11 cellular contexts compared by ENCODE assay signal in the genomic region with DNA sequence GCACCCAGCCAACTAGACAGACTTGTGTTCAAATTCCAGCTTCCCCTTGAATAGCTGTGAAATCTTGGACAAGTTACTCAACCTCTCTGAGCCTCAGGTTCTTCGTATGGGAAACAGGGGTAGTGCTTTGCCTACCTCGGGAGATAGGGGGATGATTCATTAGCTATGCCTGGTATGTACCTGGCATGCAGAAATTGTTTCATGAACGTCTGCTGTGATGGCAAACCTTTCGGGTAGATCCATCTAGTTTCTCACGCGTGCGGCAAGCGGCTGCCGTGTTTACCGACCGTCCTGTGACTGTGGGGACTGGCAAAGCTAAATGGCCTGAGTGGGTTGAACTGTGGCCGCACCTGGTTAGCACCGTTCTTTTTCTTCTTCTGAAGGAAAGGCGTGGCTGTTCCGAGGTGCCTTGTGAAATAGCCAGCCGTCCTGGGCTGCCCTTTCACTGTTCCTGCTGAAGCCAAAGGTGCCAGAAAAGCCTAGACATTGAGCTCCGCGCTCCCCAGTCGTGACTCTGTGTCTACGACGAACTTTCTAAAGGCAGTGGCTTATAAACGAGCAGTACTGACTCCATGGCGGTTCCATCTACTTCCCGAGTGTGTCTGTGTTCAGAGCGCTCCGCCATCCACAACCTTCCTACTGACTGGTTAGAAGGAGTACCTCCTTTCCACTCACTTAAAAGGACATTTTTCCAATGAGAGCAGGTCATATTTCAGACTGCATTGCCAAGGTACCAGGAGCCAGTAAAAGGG. TPM values are rescaled to one million over a fixed set of nuclear protein-coding genes. Genes with fewer than 3 reads are reported as not detected.
DNase-seq lines count a peak whose midpoint lies in the region; ATAC-seq, FAIRE-seq and TF ChIP-seq lines count a peak whose summit lies in the region.
"Had no signal": no experiment of that assay in that cellular context is flagged by ENCODE, and none has a peak within 500 bp of the region (broad histone marks: within the 10 kb centered on the region; RNA-seq: fewer than 3 reads in every experiment).

No MANE protein-coding gene starts in this region.

- no peaks in the 10 kb centered on the region; a peak in 2 of 5 replicates for H3K27me3 ChIP-seq in HepG2 (ENCODE audit: control insufficient read depth in 1 of 2, insufficient read depth in 2 of 2, low read length in 2 of 2)
- H3K27me3 ChIP-seq in right lobe of liver: no peaks in the 10 kb centered on the region
- no peaks in the 10 kb centered on the region for H3K27me3 ChIP-seq in fibroblast of lung (ENCODE audit: control insufficient read depth, insufficient read depth, low read length)
- no peaks in the 10 kb centered on the region for H3K27me3 ChIP-seq in trophoblast cell (ENCODE audit: insufficient read depth, low read length)
- H3K27me3 ChIP-seq in right cardiac atrium (ENCODE audit: control insufficient read depth, insufficient read depth): no peaks in the 10 kb centered on the region
- H3K27me3 ChIP-seq in BE2C: no peaks in the 10 kb centered on the region

- H2AFZ ChIP-seq in HepG2 (ENCODE audit: low read length) (no peak overlapping the region), fibroblast of lung (ENCODE audit: low read length) (peak overlapping the region; percentile 31), trophoblast cell (ENCODE audit: insufficient read depth, low read length, poor library complexity) (no peak overlapping the region)

- peak overlapping the region; percentile 29 for H2AK5ac ChIP-seq in trophoblast cell (ENCODE audit: low read length)

- no peak overlapping the region for H4K8ac ChIP-seq in trophoblast cell (ENCODE audit: low read depth, low read length)

- intact Hi-C loops in HepG2 (cut with micrococcal nuclease; ENCODE audit: unreplicated experiment) (no loop called here), right lobe of liver (cut with DNase I) (no loop called here), right cardiac atrium (cut with DNase I) (no loop called here)

- no peak for TF ChIP-seq RAD21 in HepG2 (CRISPR knock-in tag; IDR thresholded peaks at IDR 0.05)

- no peak for ATAC-seq in HepG2
- ATAC-seq in right lobe of liver: no peak
- no peak for ATAC-seq in right cardiac atrium
- ATAC-seq in HG02571 (IDR thresholded peaks at IDR 0.05; ENCODE audit: unreplicated experiment): no peak

- no peaks in the 10 kb centered on the region for H3K9me3 ChIP-seq in HepG2 (ENCODE audit: low read length)
- H3K9me3 ChIP-seq in right lobe of liver: no peaks in the 10 kb centered on the region
- no peaks in the 10 kb centered on the region for H3K9me3 ChIP-seq in fibroblast of lung (ENCODE audit: control insufficient read depth, insufficient read depth, low read depth, low read length)
- H3K9me3 ChIP-seq in trophoblast cell (ENCODE audit: insufficient read depth, low read depth, low read length): no peaks in the 10 kb centered on the region
- no peaks in the 10 kb centered on the region for H3K9me3 ChIP-seq in right cardiac atrium (ENCODE audit: control insufficient read depth, low read length)
- no peaks in the 10 kb centered on the region for H3K9me3 ChIP-seq in BE2C

- H3K79me2 ChIP-seq in HepG2 (ENCODE audit: insufficient read depth, low read length) (no peaks in the 10 kb centered on the region), fibroblast of lung (ENCODE audit: control insufficient read depth, insufficient read depth, low read length) (no peaks in the 10 kb centered on the region), trophoblast cell (ENCODE audit: control insufficient read depth, insufficient read depth, low read length, poor library complexity) (no peaks in the 10 kb centered on the region)

- no peaks in the 10 kb centered on the region for H3K79me1 ChIP-seq in trophoblast cell (ENCODE audit: low read length)

- H4K12ac ChIP-seq in trophoblast cell (ENCODE audit: low read depth, low read length): no peak overlapping the region

- in situ Hi-C loops in HepG2 (cut with HindIII; ENCODE audit: extremely low pct_ligation_motif_present, low pct_unique_long_range_greater_than_20kb): no loop called here

- POLR2A ChIA-PET in HepG2 (lab: Yijun Ruan, JAX): no interaction called here

- H3K18ac ChIP-seq in trophoblast cell (ENCODE audit: low read length): peak overlapping the region; percentile 33

- WGBS in HepG2 (ENCODE audit: low lambda C conversion rate): 66% methylated on average over 26 of the region's 26 CpGs
- 75% methylated on average over 13 of the region's 26 CpGs for WGBS in right lobe of liver (ENCODE audit: insufficient coverage, low coverage, low lambda C conversion rate, missing lambda C conversion rate)
- WGBS in trophoblast cell (ENCODE audit: extremely low coverage, insufficient coverage, insufficient read length): no CpG with 5 or more reads among the region's 26 CpGs
- 88% methylated on average over 26 of the region's 26 CpGs for WGBS in right cardiac atrium

- no peak overlapping the region for H3K4ac ChIP-seq in trophoblast cell (ENCODE audit: low read depth, low read length)

- H3K14ac ChIP-seq in trophoblast cell (ENCODE audit: low read length): peak overlapping the region; percentile 41

- FAIRE-seq in HepG2 (lab: Jason Lieb, UNC): no peak

- H3K9ac ChIP-seq in HepG2 (ENCODE audit: insufficient read depth, low read depth, low read length) (no peak overlapping the region), fibroblast of lung (ENCODE audit: insufficient read depth, low read length) (no peak overlapping the region), trophoblast cell (ENCODE audit: low read length) (no peak overlapping the region)

- H4K20me1 ChIP-seq in HepG2 (ENCODE audit: insufficient read depth, low read length) (no peaks in the 10 kb centered on the region), fibroblast of lung (ENCODE audit: control insufficient read depth, extremely low read depth, insufficient read depth, low read length) (no peaks in the 10 kb centered on the region)

- no peak for DNase-seq in HepG2 (ENCODE audit: low spot score)
- DNase-seq in right lobe of liver: no peak
- DNase-seq in fibroblast of lung (ENCODE audit: low read depth in 2 of 2): peak in 1 of 2 donors; percentile 7
- DNase-seq in trophoblast cell: peak; percentile 90 to 96
- DNase-seq in right cardiac atrium: no peak
- no peak for DNase-seq in BE2C
- DNase-seq in stimulated activated CD4-positive, alpha-beta T cell treated with anti-CD3 and anti-CD28 coated beads, Interleukin-12 subunit alpha, Interleukin-12 subunit beta, amount 100 ng/mL, for 4 hours: no peak
- DNase-seq: DMS 273 treated with DMSO at 0.1 percent for 48 hours, midbrain, SW 1271 had no signal

- H4K91ac ChIP-seq in trophoblast cell (ENCODE audit: low read depth, low read length): no peak overlapping the region

- CTCF ChIA-PET in HepG2 (lab: Yijun Ruan, JAX; ENCODE audit: low intra/inter-chr PET ratio, low total read pairs): no interaction called here

- H3K4me1 ChIP-seq in HepG2 (ENCODE audit: insufficient read depth, low read length) (peaks cover 5% of the 10 kb centered on the region; the same call in 1 of the 2 replicates), right lobe of liver (peaks cover 0 to 9% (median 0%) of the 10 kb centered on the region in 4 donors), fibroblast of lung (ENCODE audit: control insufficient read depth, extremely low read depth, insufficient read depth, low read length) (peaks cover 9% of the 10 kb centered on the region), trophoblast cell (ENCODE audit: control insufficient read depth in 1 of 2, insufficient read depth in 2 of 2, low read length in 2 of 2) (peaks cover 24 to 25% of the 10 kb centered on the region in 2 experiments), right cardiac atrium (ENCODE audit: control insufficient read depth, insufficient read depth, low read length) (peaks cover 4% of the 10 kb centered on the region), BE2C (no peaks in the 10 kb centered on the region)

- TF ChIP-seq CTCF in HepG2 (CRISPR knock-in tag; IDR thresholded peaks at IDR 0.05) (no peak), right lobe of liver (IDR thresholded peaks at IDR 0.05) (no peak), fibroblast of lung (conservative IDR thresholded peaks at IDR 0.05 in 1 of 2, IDR thresholded peaks at IDR 0.05 in 1 of 2; ENCODE audit: low read depth in 1 of 2, low read length in 2 of 2) (no peak), BE2C (IDR thresholded peaks at IDR 0.05; ENCODE audit: low read depth, low read length) (no peak)

- TF ChIP-seq POLR2A in HepG2 (IDR thresholded peaks at IDR 0.05; ENCODE audit: insufficient read depth in 1 of 2, low read depth in 2 of 2, low read length in 2 of 2): no peak
- TF ChIP-seq POLR2A in right lobe of liver (IDR thresholded peaks at IDR 0.05): no peak

- H3K23ac ChIP-seq in trophoblast cell (ENCODE audit: low read length): no peak overlapping the region

- H3K27ac ChIP-seq in HepG2 (ENCODE audit: extremely low read length, insufficient read depth, low read length) (no peak overlapping the region), right lobe of liver (no peak overlapping the region), fibroblast of lung (ENCODE audit: insufficient read depth, low read length) (peak overlapping the region; percentile 95), trophoblast cell (ENCODE audit: low read depth, low read length) (no peak overlapping the region), right cardiac atrium (ENCODE audit: low read length) (no peak overlapping the region)

- TF ChIP-seq EP300 in HepG2 (IDR thresholded peaks at IDR 0.05; ENCODE audit: low read depth in 2 of 2, low read length in 2 of 2) (no peak), HepG2 (CRISPR knock-in tag; IDR thresholded peaks at IDR 0.05; ENCODE audit: borderline replicate concordance) (no peak)

- no peak overlapping the region for H2BK120ac ChIP-seq in trophoblast cell (ENCODE audit: insufficient read depth, low read length, poor library complexity)

- peak overlapping the region; percentile 12 for H2BK12ac ChIP-seq in trophoblast cell (ENCODE audit: low read length)

- BruUV-seq in HepG2 (replicated peaks; lab: Mats Ljungman, UMichigan): no TSS peak

- H2BK5ac ChIP-seq in trophoblast cell (ENCODE audit: low read depth, low read length, poor library complexity): no peak overlapping the region

- no peaks in the 10 kb centered on the region for H3K36me3 ChIP-seq in HepG2 (replicated peaks in 1 of 2; ENCODE audit: control insufficient read depth in 1 of 2, insufficient read depth in 2 of 2, low read length in 2 of 2)
- no peaks in the 10 kb centered on the region for H3K36me3 ChIP-seq in right lobe of liver
- H3K36me3 ChIP-seq in fibroblast of lung (ENCODE audit: control insufficient read depth, insufficient read depth, low read length): no peaks in the 10 kb centered on the region
- no peaks in the 10 kb centered on the region for H3K36me3 ChIP-seq in trophoblast cell (ENCODE audit: control insufficient read depth in 1 of 2, insufficient read depth in 2 of 2, low read length in 2 of 2)
- no peaks in the 10 kb centered on the region for H3K36me3 ChIP-seq in BE2C

- H3K4me2 ChIP-seq in HepG2 (ENCODE audit: low read depth, low read length) (no peak overlapping the region), fibroblast of lung (ENCODE audit: extremely low read depth, insufficient read depth, low read length) (peak overlapping the region; percentile 71), trophoblast cell (ENCODE audit: low read length) (no peak overlapping the region)

- no peak overlapping the region for H3K4me3 ChIP-seq in HepG2 (replicated peaks in 1 of 3; ENCODE audit: insufficient read depth in 1 of 3, low read depth in 2 of 3, low read length in 3 of 3)
- no peak overlapping the region for H3K4me3 ChIP-seq in right lobe of liver
- no peak overlapping the region for H3K4me3 ChIP-seq in fibroblast of lung (replicated peaks in 1 of 4; ENCODE audit: control extremely low read depth in 1 of 4, insufficient read depth in 1 of 4, low read depth in 3 of 4, low read length in 4 of 4)
- H3K4me3 ChIP-seq in trophoblast cell (ENCODE audit: low read depth, low read length): no peak overlapping the region
- H3K4me3 ChIP-seq in right cardiac atrium (ENCODE audit: low read length): no peak overlapping the region
- no peak overlapping the region for H3K4me3 ChIP-seq in BE2C (ENCODE audit: low read depth, low read length)

RNA-seq across cellular contexts. Expression of gene MED13L, which starts 40.7 kb away (rescaled TPM):
- 32.9 and 38.9 TPM in 2 replicates for total RNA-seq in HepG2 (2016; rRNA removed; fragmentation: Illumina TruSeq; extraction: Trizol)
- total RNA-seq in HepG2 (2016; cell fraction: cytosol; rRNA removed; fragmentation: Illumina TruSeq; extraction: Trizol; ENCODE audit: low read depth): 82.6 and 84.3 TPM in 2 replicates
- total RNA-seq in HepG2 (2016; cell fraction: insoluble cytoplasmic fraction; rRNA removed; fragmentation: Illumina TruSeq; extraction: Trizol): 30.1 and 34.1 TPM in 2 replicates
- 30.2 and 31.1 TPM in 2 replicates for total RNA-seq in HepG2 (2016; cell fraction: membrane; rRNA removed; fragmentation: Illumina TruSeq; extraction: Trizol)
- total RNA-seq in HepG2 (2016; cell fraction: nucleus; rRNA removed; fragmentation: Illumina TruSeq; extraction: Trizol): 77.6 and 90.7 TPM in 2 replicates
- 20.5 and 24.8 TPM in 2 replicates for polyA plus RNA-seq in HepG2 (2011; rRNA removed)
- polyA plus RNA-seq in HepG2 (2011; cell fraction: cytosol; rRNA removed): 13.8 and 15.7 TPM in 2 replicates
- 28.2 and 34.1 TPM in 2 replicates for polyA plus RNA-seq in HepG2 (2011; cell fraction: nucleus; rRNA removed)
- 19.0 and 20.9 TPM in 2 replicates for polyA plus RNA-seq in HepG2 (2012)
- polyA plus RNA-seq in HepG2 (2016; cell fraction: cytosol; fragmentation: Illumina TruSeq; extraction: Trizol; ENCODE audit: low read depth): 0.53 and 0.93 TPM in 2 replicates
- 18.1 and 20.3 TPM in 2 replicates for polyA plus RNA-seq in HepG2 (2016; cell fraction: insoluble cytoplasmic fraction; fragmentation: Illumina TruSeq; extraction: Trizol; ENCODE audit: low read depth)
- polyA plus RNA-seq in HepG2 (2016; cell fraction: membrane; fragmentation: Illumina TruSeq; extraction: Trizol; ENCODE audit: low read depth): 2.4 and 2.8 TPM in 2 replicates
- polyA plus RNA-seq in HepG2 (2016; cell fraction: nucleus; fragmentation: Illumina TruSeq; extraction: Trizol; ENCODE audit: insufficient read depth, low read depth): 34.1 and 35.3 TPM in 2 replicates
- 56.3 and 75.4 TPM in 2 replicates for polyA minus RNA-seq in HepG2 (2011; rRNA and poly(A)+ RNA removed; ENCODE audit: low replicate concordance)
- 28.0 and 36.0 TPM in 2 replicates for polyA minus RNA-seq in HepG2 (2011; cell fraction: cytosol; rRNA and poly(A)+ RNA removed)
- 207 and 236 TPM in 2 replicates for polyA minus RNA-seq in HepG2 (2011; cell fraction: nucleus; rRNA and poly(A)+ RNA removed)
- 10 to 100 TPM; 29.0 to 52.0 (median 38.1) TPM for total RNA-seq in right lobe of liver
- 97.3 and 115 TPM in 2 replicates for total RNA-seq in fibroblast of lung
- 40.3 and 56.5 TPM in 2 replicates for polyA plus RNA-seq in fibroblast of lung
- 17.3 and 27.4 TPM in 2 replicates for polyA plus RNA-seq in fibroblast of lung (2012)
- 91.2 and 97.5 TPM in 2 replicates for polyA minus RNA-seq in fibroblast of lung (ENCODE audit: low replicate concordance)
- 34.4 and 38.4 TPM in 2 replicates for polyA plus RNA-seq in trophoblast cell (2013)
- 10 to 100 TPM; 68.8 to 73.5 (median 69.8) TPM for total RNA-seq in right cardiac atrium
- 15.6 TPM for polyA plus RNA-seq in right cardiac atrium
- polyA plus RNA-seq in BE2C (2012; ENCODE audit: insufficient read depth, insufficient read length, low read depth): 35.0 TPM

Comparison
In these comparisons a context has a peak if more than half of its experiments do, and no peak if none do; other contexts are left out.
1. DNase-seq: peak in trophoblast cell (2 of 2); none in HepG2 (single experiment), right lobe of liver (0 of 3), right cardiac atrium (0 of 3), BE2C (single experiment) and stimulated activated CD4-positive, alpha-beta T cell treated with anti-CD3 and anti-CD28 coated beads, Interleukin-12 subunit alpha, Interleukin-12 subunit beta, amount 100 ng/mL, for 4 hours (single experiment).